1 cellular context compared by ENCODE assay signal in genomic region chr4:75514131-75514948, GRCh38.
TF ChIP-seq lines count a peak whose summit lies in the region.

TSS of gene RCHY1 (minus strand) at chr4:75514403. CDS start at chr4:75514286, 117 bp downstream.
TSS of gene THAP6 (plus strand) at chr4:75514473. CDS start at chr4:75515453, 980 bp downstream.

TF ChIP-seq in HepG2, 621 proteins besides CTCF, POLR2A, EP300 and RAD21 (continued from another document):
- TF ChIP-seq, protein P1, sequence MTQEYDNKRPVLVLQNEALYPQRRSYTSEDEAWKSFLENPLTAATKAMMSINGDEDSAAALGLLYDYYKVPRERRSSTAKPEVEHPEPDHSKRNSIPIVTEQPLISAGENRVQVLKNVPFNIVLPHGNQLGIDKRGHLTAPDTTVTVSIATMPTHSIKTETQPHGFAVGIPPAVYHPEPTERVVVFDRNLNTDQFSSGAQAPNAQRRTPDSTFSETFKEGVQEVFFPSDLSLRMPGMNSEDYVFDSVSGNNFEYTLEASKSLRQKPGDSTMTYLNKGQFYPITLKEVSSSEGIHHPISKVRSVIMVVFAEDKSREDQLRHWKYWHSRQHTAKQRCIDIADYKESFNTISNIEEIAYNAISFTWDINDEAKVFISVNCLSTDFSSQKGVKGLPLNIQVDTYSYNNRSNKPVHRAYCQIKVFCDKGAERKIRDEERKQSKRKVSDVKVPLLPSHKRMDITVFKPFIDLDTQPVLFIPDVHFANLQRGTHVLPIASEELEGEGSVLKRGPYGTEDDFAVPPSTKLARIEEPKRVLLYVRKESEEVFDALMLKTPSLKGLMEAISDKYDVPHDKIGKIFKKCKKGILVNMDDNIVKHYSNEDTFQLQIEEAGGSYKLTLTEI (CRISPR knock-in tag; conservative IDR thresholded peaks at IDR 0.05) = no peak
- TF ChIP-seq KLF15 (CRISPR knock-in tag; IDR thresholded peaks at IDR 0.05; ENCODE audit: borderline replicate concordance) (no peak; the same call in 1 of the 2 replicates), DMAP1 (CRISPR knock-in tag; IDR thresholded peaks at IDR 0.05) (peak; percentile 93), RXRA (CRISPR knock-in tag; IDR thresholded peaks at IDR 0.05) (peak; percentile 79; the same call in 1 of the 2 replicates), ELF3 (CRISPR knock-in tag; IDR thresholded peaks at IDR 0.05) (peak; percentile 84), MAF1 (CRISPR knock-in tag; IDR thresholded peaks at IDR 0.05; ENCODE audit: borderline replicate concordance) (peak; percentile 36; the same call in 1 of the 2 replicates), ZFYVE20 (CRISPR knock-in tag; IDR thresholded peaks at IDR 0.05; ENCODE audit: borderline replicate concordance, low read depth) (no peak), NFIC (IDR thresholded peaks at IDR 0.05; ENCODE audit: low read length) (no peak), ZNF775 (CRISPR knock-in tag; IDR thresholded peaks at IDR 0.05; ENCODE audit: borderline replicate concordance) (no peak), ZNF580 (CRISPR knock-in tag; IDR thresholded peaks at IDR 0.05; ENCODE audit: borderline replicate concordance, low read depth) (peak; percentile 88; the same call in 1 of the 2 replicates), FOSL1 (CRISPR knock-in tag; IDR thresholded peaks at IDR 0.05; ENCODE audit: borderline replicate concordance) (no peak)
